1 cellular context compared by ENCODE assay signal in the genomic region with DNA sequence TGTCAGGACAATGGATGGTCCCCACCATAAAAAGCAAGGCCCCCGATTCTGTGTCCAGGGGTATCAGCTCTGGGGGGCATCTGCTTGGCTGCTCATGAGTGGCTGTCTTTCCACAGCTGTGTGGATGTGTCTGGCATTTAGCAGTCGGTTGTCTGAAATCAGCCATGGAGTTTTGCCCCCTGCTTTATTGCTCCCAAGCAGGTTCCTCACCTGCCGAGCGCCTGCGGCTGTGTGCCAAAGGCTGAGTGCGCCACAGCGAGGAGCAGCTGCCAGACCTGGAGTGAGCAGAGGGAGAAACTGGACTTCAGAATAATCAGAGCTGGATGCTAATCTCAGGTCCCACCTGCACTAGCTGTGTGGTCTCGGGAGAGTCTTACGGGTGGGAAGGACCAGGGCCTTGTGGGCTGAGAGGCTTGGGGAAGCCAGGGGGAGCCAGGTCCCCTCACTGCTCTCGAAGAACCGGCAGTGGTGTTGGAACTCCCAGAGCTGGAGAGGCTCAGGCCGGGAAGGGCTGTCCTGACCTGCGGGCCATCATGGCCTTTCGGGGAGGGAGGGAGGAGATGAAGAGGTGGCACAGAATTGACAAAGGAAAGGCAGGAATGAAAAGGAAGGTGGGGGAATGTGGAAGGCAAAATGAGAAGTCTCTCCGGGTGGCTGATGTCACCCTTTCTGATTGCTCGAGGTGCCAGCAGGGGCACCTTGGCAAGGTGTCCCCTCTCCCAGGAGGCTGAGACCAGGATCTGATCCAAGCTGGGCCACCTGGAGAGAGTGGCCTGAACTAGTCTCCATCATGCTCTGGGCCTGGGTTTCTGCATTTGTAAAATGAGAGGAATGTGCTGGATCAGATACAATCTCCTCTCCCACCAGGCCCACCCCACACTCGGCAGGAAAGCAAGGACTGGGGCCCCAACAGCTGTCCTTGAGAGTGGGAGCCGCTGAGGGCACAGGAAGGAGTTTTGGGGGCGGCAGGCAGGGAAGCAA.
TF ChIP-seq lines count a peak whose summit lies in the region.

No MANE protein-coding gene starts in this region.

TF ChIP-seq in H1, 55 proteins besides CTCF, POLR2A, EP300 and RAD21:
- TF ChIP-seq RBBP5 (IDR thresholded peaks at IDR 0.05; ENCODE audit: borderline replicate concordance, low read depth, low read length) (no peak), EGR1 (IDR thresholded peaks at IDR 0.05; ENCODE audit: borderline replicate concordance, low read depth, low read length) (no peak), SP4 (IDR thresholded peaks at IDR 0.05; ENCODE audit: low read length) (no peak), TBP (IDR thresholded peaks at IDR 0.05; ENCODE audit: low read depth, low read length) (no peak), CEBPB (IDR thresholded peaks at IDR 0.05; ENCODE audit: low read depth, low read length) (no peak), JUND (IDR thresholded peaks at IDR 0.05; ENCODE audit: low read length) (no peak), BACH1 (IDR thresholded peaks at IDR 0.05; ENCODE audit: low read length) (no peak), CHD2 (IDR thresholded peaks at IDR 0.05; ENCODE audit: low read length) (no peak), BCL11A (IDR thresholded peaks at IDR 0.05; ENCODE audit: low read depth in 2 of 2, low read length in 2 of 2) (no peak), NANOG (IDR thresholded peaks at IDR 0.05; ENCODE audit: insufficient read depth, low read depth, low read length, poor library complexity, severe bottlenecking) (no peak)
- TF ChIP-seq, protein P1, sequence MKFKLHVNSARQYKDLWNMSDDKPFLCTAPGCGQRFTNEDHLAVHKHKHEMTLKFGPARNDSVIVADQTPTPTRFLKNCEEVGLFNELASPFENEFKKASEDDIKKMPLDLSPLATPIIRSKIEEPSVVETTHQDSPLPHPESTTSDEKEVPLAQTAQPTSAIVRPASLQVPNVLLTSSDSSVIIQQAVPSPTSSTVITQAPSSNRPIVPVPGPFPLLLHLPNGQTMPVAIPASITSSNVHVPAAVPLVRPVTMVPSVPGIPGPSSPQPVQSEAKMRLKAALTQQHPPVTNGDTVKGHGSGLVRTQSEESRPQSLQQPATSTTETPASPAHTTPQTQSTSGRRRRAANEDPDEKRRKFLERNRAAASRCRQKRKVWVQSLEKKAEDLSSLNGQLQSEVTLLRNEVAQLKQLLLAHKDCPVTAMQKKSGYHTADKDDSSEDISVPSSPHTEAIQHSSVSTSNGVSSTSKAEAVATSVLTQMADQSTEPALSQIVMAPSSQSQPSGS (IDR thresholded peaks at IDR 0.05; ENCODE audit: low read length) = no peak
